ENCODE assay signal across 8 cellular contexts in the genomic region with DNA sequence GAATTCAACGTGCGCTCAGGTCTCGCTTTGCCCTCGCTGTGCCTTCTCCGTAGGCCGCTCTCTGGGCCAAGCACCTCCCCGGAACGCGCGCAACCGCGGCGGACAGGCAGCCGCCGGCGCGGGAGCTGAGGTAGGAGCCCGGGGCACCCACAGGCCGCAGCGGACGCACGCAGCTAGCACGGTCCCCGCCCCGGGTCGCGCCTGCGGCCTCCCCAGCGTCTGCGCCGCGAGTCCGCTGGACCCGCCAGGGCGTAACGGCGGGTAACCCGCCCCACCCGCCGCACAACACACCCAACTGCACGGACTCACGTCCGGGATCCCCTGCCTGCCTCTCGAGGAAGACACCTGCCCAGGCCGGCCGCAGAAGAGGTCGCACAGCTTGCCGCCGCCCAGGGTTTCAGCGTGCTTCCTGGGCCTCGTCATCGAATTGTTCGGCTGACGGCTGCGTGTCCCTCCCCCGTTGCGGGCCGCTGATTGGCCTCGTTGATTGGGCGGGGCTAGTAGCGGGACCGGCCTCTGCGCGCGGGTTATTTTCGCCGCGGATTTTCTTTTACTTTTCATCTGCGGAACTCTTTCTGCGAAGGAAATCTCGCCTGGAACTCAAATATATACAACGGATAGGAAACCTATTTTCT. TPM values are rescaled to one million over a fixed set of nuclear protein-coding genes. Genes with fewer than 3 reads are reported as not detected.
DNase-seq lines count a peak whose midpoint lies in the region; FAIRE-seq and TF ChIP-seq lines count a peak whose summit lies in the region.

A gene with protein sequence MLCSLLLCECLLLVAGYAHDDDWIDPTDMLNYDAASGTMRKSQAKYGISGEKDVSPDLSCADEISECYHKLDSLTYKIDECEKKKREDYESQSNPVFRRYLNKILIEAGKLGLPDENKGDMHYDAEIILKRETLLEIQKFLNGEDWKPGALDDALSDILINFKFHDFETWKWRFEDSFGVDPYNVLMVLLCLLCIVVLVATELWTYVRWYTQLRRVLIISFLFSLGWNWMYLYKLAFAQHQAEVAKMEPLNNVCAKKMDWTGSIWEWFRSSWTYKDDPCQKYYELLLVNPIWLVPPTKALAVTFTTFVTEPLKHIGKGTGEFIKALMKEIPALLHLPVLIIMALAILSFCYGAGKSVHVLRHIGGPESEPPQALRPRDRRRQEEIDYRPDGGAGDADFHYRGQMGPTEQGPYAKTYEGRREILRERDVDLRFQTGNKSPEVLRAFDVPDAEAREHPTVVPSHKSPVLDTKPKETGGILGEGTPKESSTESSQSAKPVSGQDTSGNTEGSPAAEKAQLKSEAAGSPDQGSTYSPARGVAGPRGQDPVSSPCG (minus strand): TSS at position 433 of the 635 bp plus-strand sequence. CDS start 13,047 bp downstream, outside the sequence.

- no peaks in the 10 kb centered on the region for H3K27me3 ChIP-seq in neutrophil

- no peaks in the 10 kb centered on the region for H3K4me1 ChIP-seq in HEK293 (ENCODE audit: control insufficient read depth, insufficient read depth, low read length)
- peaks cover 20 to 21% of the 10 kb centered on the region in 2 experiments for H3K4me1 ChIP-seq in neutrophil (ENCODE audit: control insufficient read depth in 1 of 2, insufficient read depth in 1 of 2, low read depth in 1 of 2, low read length in 1 of 2)

- no peak for FAIRE-seq in frontal cortex (lab: Jason Lieb, UNC)

- no peaks in the 10 kb centered on the region for H3K9me3 ChIP-seq in HEK293 (ENCODE audit: control insufficient read depth, insufficient read depth, low read depth, low read length)
- no peaks in the 10 kb centered on the region for H3K9me3 ChIP-seq in neutrophil

- intact Hi-C loops in activated naive CD4-positive, alpha-beta T cell treated with anti-CD3 and anti-CD28 coated beads for 36 hours (cut with micrococcal nuclease), result loop anchor here (1.0 to 5.0 kb wide), 13 partner anchors 79 to 1906 kb away; a partner anchor contains a TSS

- POLR2A ChIA-PET in HEK293 (lab: Yijun Ruan, JAX), result interaction anchor here (0.6 to 1.4 kb wide), 13 partner anchors 10 to 388 kb away, joined by 3 to 13 read pairs (median 4); a partner anchor contains a TSS

- no peaks in the 10 kb centered on the region for H3K9me3 Mint-ChIP-seq in activated naive CD4-positive, alpha-beta T cell treated with anti-CD3 and anti-CD28 coated beads for 36 hours

- peak within 1 kb of the TSS; percentile 87 for H3K27ac Mint-ChIP-seq in activated naive CD4-positive, alpha-beta T cell treated with anti-CD3 and anti-CD28 coated beads for 36 hours

- H3K27ac ChIP-seq in HEK293 (ENCODE audit: extremely low read depth, low read depth, low read length) (peak within 1 kb of the TSS; percentile 74), neutrophil (peak within 1 kb of the TSS; percentile 92), substantia nigra (ENCODE audit: low read depth, low read length, poor library complexity, severe bottlenecking) (peak within 1 kb of the TSS; percentile 86)

- peak within 1 kb of the TSS; percentile 59 for H3K4me3 ChIP-seq in HEK293 (ENCODE audit: low read depth, low read length)
- peak within 1 kb of the TSS; percentile 81 to 86 for H3K4me3 ChIP-seq in neutrophil (ENCODE audit: low read depth in 1 of 2, low read length in 1 of 2)

- peak within 1 kb of the TSS; percentile 88 for H3K4me3 Mint-ChIP-seq in activated naive CD4-positive, alpha-beta T cell treated with anti-CD3 and anti-CD28 coated beads for 36 hours

- peaks cover 21% of the 10 kb centered on the region for H3K36me3 Mint-ChIP-seq in activated naive CD4-positive, alpha-beta T cell treated with anti-CD3 and anti-CD28 coated beads for 36 hours (ENCODE audit: low read depth)

- peaks cover 26% of the 10 kb centered on the region for H3K4me1 Mint-ChIP-seq in activated naive CD4-positive, alpha-beta T cell treated with anti-CD3 and anti-CD28 coated beads for 36 hours (ENCODE audit: low read depth)

- peak; percentile 85 for DNase-seq in GDM1 (lab: John Stamatoyannopoulos, UW)
- DNase-seq in MV-4-11 (lab: John Stamatoyannopoulos, UW), result peak; percentile 79
- peak; percentile 86 for DNase-seq in SK-MEL-5 (ENCODE audit: low read depth, low spot score)
- peak; percentile 96 for DNase-seq in activated naive CD4-positive, alpha-beta T cell treated with anti-CD3 and anti-CD28 coated beads for 36 hours
- peak; percentile 87 to 94 for DNase-seq in frontal cortex (ENCODE audit: low spot score in 2 of 2)
- DNase-seq in substantia nigra (lab: John Stamatoyannopoulos, UW), result peak; percentile 52 to 95 (median 84)

- H3K36me3 ChIP-seq in HEK293 (ENCODE audit: control insufficient read depth in 2 of 2, insufficient read depth in 1 of 2, low read length in 2 of 2) (peaks cover 3 to 18% of the 10 kb centered on the region in 2 experiments; a peak in 2 of 3 replicates), neutrophil (no peaks in the 10 kb centered on the region)

- in situ Hi-C loops in SK-MEL-5 (cut with HindIII; ENCODE audit: low pct_unique_long_range_greater_than_20kb, low sequenced_read_pairs), result no loop called here

- TF ChIP-seq CTCF in HEK293 (tag by site-specific recombination; IDR thresholded peaks at IDR 0.05), result no peak
- TF ChIP-seq CTCF in neutrophil (IDR thresholded peaks at IDR 0.05), result no peak

- CTCF ChIA-PET in HEK293 (lab: Yijun Ruan, JAX), result interaction anchor here (0.5 kb wide), 1 partner anchor 21 kb away, joined by 3 read pairs; no protein-coding TSS in a partner anchor
- CTCF ChIA-PET in activated naive CD4-positive, alpha-beta T cell treated with anti-CD3 and anti-CD28 coated beads for 36 hours (lab: Charles Lee), result interaction anchor here (0.6 to 1.3 kb wide), 3 partner anchors 134 to 236 kb away, joined by 3 to 4 read pairs (median 4); a partner anchor contains a TSS

- H3K27me3 Mint-ChIP-seq in activated naive CD4-positive, alpha-beta T cell treated with anti-CD3 and anti-CD28 coated beads for 36 hours (ENCODE audit: low read depth), result no peaks in the 10 kb centered on the region

TF ChIP-seq in HEK293, 187 proteins besides CTCF, POLR2A, EP300 and RAD21 (continues in another document):
- TF ChIP-seq, protein P1, sequence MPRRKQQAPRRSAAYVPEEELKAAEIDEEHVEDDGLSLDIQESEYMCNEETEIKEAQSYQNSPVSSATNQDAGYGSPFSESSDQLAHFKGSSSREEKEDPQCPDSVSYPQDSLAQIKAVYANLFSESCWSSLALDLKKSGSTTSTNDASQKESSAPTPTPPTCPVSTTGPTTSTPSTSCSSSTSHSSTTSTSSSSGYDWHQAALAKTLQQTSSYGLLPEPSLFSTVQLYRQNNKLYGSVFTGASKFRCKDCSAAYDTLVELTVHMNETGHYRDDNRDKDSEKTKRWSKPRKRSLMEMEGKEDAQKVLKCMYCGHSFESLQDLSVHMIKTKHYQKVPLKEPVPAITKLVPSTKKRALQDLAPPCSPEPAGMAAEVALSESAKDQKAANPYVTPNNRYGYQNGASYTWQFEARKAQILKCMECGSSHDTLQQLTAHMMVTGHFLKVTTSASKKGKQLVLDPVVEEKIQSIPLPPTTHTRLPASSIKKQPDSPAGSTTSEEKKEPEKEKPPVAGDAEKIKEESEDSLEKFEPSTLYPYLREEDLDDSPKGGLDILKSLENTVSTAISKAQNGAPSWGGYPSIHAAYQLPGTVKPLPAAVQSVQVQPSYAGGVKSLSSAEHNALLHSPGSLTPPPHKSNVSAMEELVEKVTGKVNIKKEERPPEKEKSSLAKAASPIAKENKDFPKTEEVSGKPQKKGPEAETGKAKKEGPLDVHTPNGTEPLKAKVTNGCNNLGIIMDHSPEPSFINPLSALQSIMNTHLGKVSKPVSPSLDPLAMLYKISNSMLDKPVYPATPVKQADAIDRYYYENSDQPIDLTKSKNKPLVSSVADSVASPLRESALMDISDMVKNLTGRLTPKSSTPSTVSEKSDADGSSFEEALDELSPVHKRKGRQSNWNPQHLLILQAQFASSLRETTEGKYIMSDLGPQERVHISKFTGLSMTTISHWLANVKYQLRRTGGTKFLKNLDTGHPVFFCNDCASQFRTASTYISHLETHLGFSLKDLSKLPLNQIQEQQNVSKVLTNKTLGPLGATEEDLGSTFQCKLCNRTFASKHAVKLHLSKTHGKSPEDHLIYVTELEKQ (tag by site-specific recombination; IDR thresholded peaks at IDR 0.05; ENCODE audit: borderline replicate concordance), result no peak
- no peak for TF ChIP-seq ZNF184 (tag by site-specific recombination; IDR thresholded peaks at IDR 0.05)
- peak; percentile 29 for TF ChIP-seq SETDB1 (IDR thresholded peaks at IDR 0.05; ENCODE audit: insufficient read length, low read length)
- TF ChIP-seq ZIC2 (tag by site-specific recombination; IDR thresholded peaks at IDR 0.05), result peak; percentile 98
- peak; percentile 85 for TF ChIP-seq ZXDB (tag by site-specific recombination; IDR thresholded peaks at IDR 0.05)
- TF ChIP-seq ZNF707 (tag by site-specific recombination; IDR thresholded peaks at IDR 0.05), result no peak
- TF ChIP-seq ZNF37A (tag by site-specific recombination; IDR thresholded peaks at IDR 0.05), result 0 out of 2 replicates have a peak, but pooled peaks have one; percentile 40
- no peak; the same call in 1 of the 2 replicates for TF ChIP-seq SCRT2 (tag by site-specific recombination; IDR thresholded peaks at IDR 0.05)
- TF ChIP-seq ZBTB21 (tag by site-specific recombination; IDR thresholded peaks at IDR 0.05), result peak; percentile 58; the same call in 1 of the 2 replicates
- peak; percentile 64; the same call in 1 of the 2 replicates for TF ChIP-seq ZNF2 (tag by site-specific recombination; IDR thresholded peaks at IDR 0.05)
- TF ChIP-seq KLF1 (tag by site-specific recombination; IDR thresholded peaks at IDR 0.05), result peak; percentile 97
- TF ChIP-seq, protein P2, sequence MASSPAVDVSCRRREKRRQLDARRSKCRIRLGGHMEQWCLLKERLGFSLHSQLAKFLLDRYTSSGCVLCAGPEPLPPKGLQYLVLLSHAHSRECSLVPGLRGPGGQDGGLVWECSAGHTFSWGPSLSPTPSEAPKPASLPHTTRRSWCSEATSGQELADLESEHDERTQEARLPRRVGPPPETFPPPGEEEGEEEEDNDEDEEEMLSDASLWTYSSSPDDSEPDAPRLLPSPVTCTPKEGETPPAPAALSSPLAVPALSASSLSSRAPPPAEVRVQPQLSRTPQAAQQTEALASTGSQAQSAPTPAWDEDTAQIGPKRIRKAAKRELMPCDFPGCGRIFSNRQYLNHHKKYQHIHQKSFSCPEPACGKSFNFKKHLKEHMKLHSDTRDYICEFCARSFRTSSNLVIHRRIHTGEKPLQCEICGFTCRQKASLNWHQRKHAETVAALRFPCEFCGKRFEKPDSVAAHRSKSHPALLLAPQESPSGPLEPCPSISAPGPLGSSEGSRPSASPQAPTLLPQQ (tag by site-specific recombination; IDR thresholded peaks at IDR 0.05), result peak; percentile 91
- no peak for TF ChIP-seq ZNF530 (tag by site-specific recombination; IDR thresholded peaks at IDR 0.05; ENCODE audit: low read depth)
- TF ChIP-seq ZNF664 (tag by site-specific recombination; IDR thresholded peaks at IDR 0.05), result no peak

RNA-seq across cellular contexts. Expression of the gene that starts here (rescaled TPM):
- total RNA-seq in SK-MEL-5 (2014; rRNA removed; shearing (Covaris generic)), result 20.1 and 25.1 TPM in 2 replicates
- 16.8 and 16.9 TPM in 2 replicates for polyA plus RNA-seq in SK-MEL-5 (2015; cell fraction: cytosol; rRNA removed)
- polyA plus RNA-seq in SK-MEL-5 (2015; cell fraction: nucleus; rRNA removed), result 24.1 and 27.6 TPM in 2 replicates
- total RNA-seq in activated naive CD4-positive, alpha-beta T cell treated with anti-CD3 and anti-CD28 coated beads for 36 hours, result 10 to 100 TPM; 14.3 to 15.2 TPM
- total RNA-seq in frontal cortex, result 28.1 TPM

Comparison
In these comparisons a context has a peak if more than half of its experiments do, and no peak if none do; other contexts are left out.
1. Peak in every context shown above with its lines: DNase-seq, H3K4me3 ChIP-seq and H3K27ac ChIP-seq.